ENCODE assay signal across 1 cellular context in genomic region chr2:236642584-236643291, GRCh38.
TF ChIP-seq lines count a peak whose summit lies in the region.

No MANE protein-coding gene starts in this region.

TF ChIP-seq in HCT116, 20 proteins besides CTCF, POLR2A, EP300 and RAD21 (continued from another document):
- TF ChIP-seq, protein P1, sequence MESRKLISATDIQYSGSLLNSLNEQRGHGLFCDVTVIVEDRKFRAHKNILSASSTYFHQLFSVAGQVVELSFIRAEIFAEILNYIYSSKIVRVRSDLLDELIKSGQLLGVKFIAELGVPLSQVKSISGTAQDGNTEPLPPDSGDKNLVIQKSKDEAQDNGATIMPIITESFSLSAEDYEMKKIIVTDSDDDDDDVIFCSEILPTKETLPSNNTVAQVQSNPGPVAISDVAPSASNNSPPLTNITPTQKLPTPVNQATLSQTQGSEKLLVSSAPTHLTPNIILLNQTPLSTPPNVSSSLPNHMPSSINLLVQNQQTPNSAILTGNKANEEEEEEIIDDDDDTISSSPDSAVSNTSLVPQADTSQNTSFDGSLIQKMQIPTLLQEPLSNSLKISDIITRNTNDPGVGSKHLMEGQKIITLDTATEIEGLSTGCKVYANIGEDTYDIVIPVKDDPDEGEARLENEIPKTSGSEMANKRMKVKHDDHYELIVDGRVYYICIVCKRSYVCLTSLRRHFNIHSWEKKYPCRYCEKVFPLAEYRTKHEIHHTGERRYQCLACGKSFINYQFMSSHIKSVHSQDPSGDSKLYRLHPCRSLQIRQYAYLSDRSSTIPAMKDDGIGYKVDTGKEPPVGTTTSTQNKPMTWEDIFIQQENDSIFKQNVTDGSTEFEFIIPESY (IDR thresholded peaks at IDR 0.05; ENCODE audit: extremely low read depth, insufficient replicate concordance, low read length): no peak
- TF ChIP-seq ZNF274 (IDR thresholded peaks at IDR 0.05; ENCODE audit: low read depth, low read length): no peak
- no peak for TF ChIP-seq FOSL1 (IDR thresholded peaks at IDR 0.05; ENCODE audit: low read depth)
- no peak for TF ChIP-seq ELF1 (IDR thresholded peaks at IDR 0.05; ENCODE audit: borderline replicate concordance, low read depth)
